ENCODE assay signal across 10 cellular contexts in genomic region chr5:139684881-139685749, GRCh38. TPM values are rescaled to one million over a fixed set of nuclear protein-coding genes. Genes with fewer than 3 reads are reported as not detected.
DNase-seq lines count a peak whose midpoint lies in the region; ATAC-seq, FAIRE-seq and TF ChIP-seq lines count a peak whose summit lies in the region.
"Had no signal": no experiment of that assay in that cellular context is flagged by ENCODE, and none has a peak within 500 bp of the region (broad histone marks: within the 10 kb centered on the region; RNA-seq: fewer than 3 reads in every experiment).

No MANE protein-coding gene starts in this region.

- TF ChIP-seq CTCF in astrocyte (IDR thresholded peaks at IDR 0.05; ENCODE audit: insufficient read depth, low read depth, low read length) (no peak), thoracic aorta (IDR thresholded peaks at IDR 0.05) (peak; percentile 29)

- no peak overlapping the region for H3K4me3 Mint-ChIP-seq in activated naive CD8-positive, alpha-beta T cell treated with anti-CD3 and anti-CD28 coated beads, Interleukin-2, amount 50 U/mL, for 24 hours
- H3K4me3 Mint-ChIP-seq in activated naive CD8-positive, alpha-beta T cell treated with anti-CD3 and anti-CD28 coated beads for 36 hours: no peak overlapping the region
- H3K4me3 Mint-ChIP-seq in astrocyte (ENCODE audit: unreplicated experiment) (peak overlapping the region; percentile 60), immature natural killer cell (no peak overlapping the region)
- H3K4me3 Mint-ChIP-seq: activated naive CD8-positive, alpha-beta T cell had no signal

- peaks cover 38% of the 10 kb centered on the region for H3K79me2 ChIP-seq in astrocyte (ENCODE audit: insufficient read depth, low read length)

- peaks cover 40% of the 10 kb centered on the region for H4K20me1 ChIP-seq in astrocyte (ENCODE audit: insufficient read depth, low read length)

- CTCF ChIA-PET in HEK293T (lab: Yijun Ruan, JAX): interaction anchor here (0.5 to 1.3 kb wide), 3 partner anchors 14 to 1301 kb away, joined by 3 to 5 read pairs (median 4); no protein-coding TSS in a partner anchor

- H3K9me3 Mint-ChIP-seq in activated naive CD8-positive, alpha-beta T cell treated with anti-CD3 and anti-CD28 coated beads, Interleukin-2, amount 50 U/mL, for 24 hours: no peaks in the 10 kb centered on the region
- no peaks in the 10 kb centered on the region for H3K9me3 Mint-ChIP-seq in activated naive CD8-positive, alpha-beta T cell treated with anti-CD3 and anti-CD28 coated beads for 36 hours
- no peaks in the 10 kb centered on the region for H3K9me3 Mint-ChIP-seq in astrocyte (ENCODE audit: unreplicated experiment)
- H3K9me3 Mint-ChIP-seq in immature natural killer cell: peaks cover 0 to 2% (median 0%) of the 10 kb centered on the region in 6 donors

- H3K27ac ChIP-seq in astrocyte (ENCODE audit: low read depth, low read length) (no peak overlapping the region), thoracic aorta (peak overlapping the region in 1 of 2 donors; percentile 43)

- FAIRE-seq in astrocyte (lab: Jason Lieb, UNC) (no peak), H54 (lab: Jason Lieb, UNC) (no peak)

- H3K4me2 ChIP-seq in astrocyte (ENCODE audit: low read length): no peak overlapping the region

- H3K36me3 Mint-ChIP-seq in activated naive CD8-positive, alpha-beta T cell treated with anti-CD3 and anti-CD28 coated beads, Interleukin-2, amount 50 U/mL, for 24 hours (ENCODE audit: low read depth): peaks cover 3% of the 10 kb centered on the region
- H3K36me3 Mint-ChIP-seq in activated naive CD8-positive, alpha-beta T cell treated with anti-CD3 and anti-CD28 coated beads for 36 hours: no peaks in the 10 kb centered on the region
- peaks cover 27% of the 10 kb centered on the region for H3K36me3 Mint-ChIP-seq in astrocyte (ENCODE audit: low read depth, unreplicated experiment)
- peaks cover 4 to 17% (median 8%) of the 10 kb centered on the region in 3 donors for H3K36me3 Mint-ChIP-seq in immature natural killer cell

- H3K4me1 ChIP-seq in astrocyte (ENCODE audit: insufficient read depth, low read length): peaks cover 55% of the 10 kb centered on the region
- peaks cover 14 to 49% of the 10 kb centered on the region in 2 donors for H3K4me1 ChIP-seq in thoracic aorta (ENCODE audit: control insufficient read depth in 1 of 2, low read depth in 2 of 2)

- H3K36me3 ChIP-seq in astrocyte (ENCODE audit: insufficient read depth, low read length) (peaks cover 5% of the 10 kb centered on the region), thoracic aorta (peaks cover 21% of the 10 kb centered on the region)

- peak overlapping the region; percentile 29 for H3K9ac ChIP-seq in astrocyte (ENCODE audit: low read length)

- POLR2A ChIA-PET in HEK293T (lab: Yijun Ruan, JAX): no interaction called here

- no peak overlapping the region for H3K27ac Mint-ChIP-seq in activated naive CD8-positive, alpha-beta T cell treated with anti-CD3 and anti-CD28 coated beads, Interleukin-2, amount 50 U/mL, for 24 hours
- no peak overlapping the region for H3K27ac Mint-ChIP-seq in activated naive CD8-positive, alpha-beta T cell treated with anti-CD3 and anti-CD28 coated beads for 36 hours
- H3K27ac Mint-ChIP-seq in astrocyte (ENCODE audit: unreplicated experiment) (no peak overlapping the region), immature natural killer cell (peak overlapping the region; percentile 12 to 93 (median 56))
- H3K27ac Mint-ChIP-seq: activated naive CD8-positive, alpha-beta T cell had no signal

- H3K4me1 Mint-ChIP-seq in activated naive CD8-positive, alpha-beta T cell treated with anti-CD3 and anti-CD28 coated beads, Interleukin-2, amount 50 U/mL, for 24 hours: peaks cover 31% of the 10 kb centered on the region
- peaks cover 8% of the 10 kb centered on the region for H3K4me1 Mint-ChIP-seq in activated naive CD8-positive, alpha-beta T cell treated with anti-CD3 and anti-CD28 coated beads for 36 hours
- peaks cover 43% of the 10 kb centered on the region for H3K4me1 Mint-ChIP-seq in astrocyte (ENCODE audit: low read depth, unreplicated experiment)
- H3K4me1 Mint-ChIP-seq in immature natural killer cell: peaks cover 52 to 66% of the 10 kb centered on the region in 2 donors

- H3K9me3 ChIP-seq in astrocyte (ENCODE audit: insufficient read depth, low read depth, low read length) (no peaks in the 10 kb centered on the region), thoracic aorta (no peaks in the 10 kb centered on the region)

- H3K27me3 Mint-ChIP-seq in activated naive CD8-positive, alpha-beta T cell treated with anti-CD3 and anti-CD28 coated beads, Interleukin-2, amount 50 U/mL, for 24 hours: no peaks in the 10 kb centered on the region
- H3K27me3 Mint-ChIP-seq in activated naive CD8-positive, alpha-beta T cell treated with anti-CD3 and anti-CD28 coated beads for 36 hours: no peaks in the 10 kb centered on the region
- H3K27me3 Mint-ChIP-seq in astrocyte (ENCODE audit: low read depth, unreplicated experiment): no peaks in the 10 kb centered on the region
- peaks cover 0 to 11% (median 0%) of the 10 kb centered on the region in 3 donors for H3K27me3 Mint-ChIP-seq in immature natural killer cell (ENCODE audit: low read depth in 3 of 3)
- H3K27me3 Mint-ChIP-seq: activated naive CD8-positive, alpha-beta T cell had no signal

- TF ChIP-seq POLR2A in H54 (IDR thresholded peaks at IDR 0.05; ENCODE audit: low read depth, low read length): no peak

- peak; percentile 13 for ATAC-seq in activated naive CD8-positive, alpha-beta T cell treated with anti-CD3 and anti-CD28 coated beads, Interleukin-2, amount 50 U/mL, for 24 hours
- ATAC-seq in thoracic aorta (ENCODE audit: insufficient number of reproducible peaks, low FRiP score, low read depth): no peak
- ATAC-seq in HG03432 (IDR thresholded peaks at IDR 0.05; ENCODE audit: unreplicated experiment): no peak
- ATAC-seq: activated CD4-positive, CD25-positive, alpha-beta regulatory T cell treated with anti-CD3 and anti-CD28 coated beads, Interleukin-2, amount 50 U/mL, for 24 hours had no signal

- no peak overlapping the region for H2AFZ ChIP-seq in astrocyte (ENCODE audit: low read depth, low read length)

- H3K4me3 ChIP-seq in astrocyte (ENCODE audit: insufficient read depth, low read depth, low read length) (no peak overlapping the region), thoracic aorta (no peak overlapping the region)

- DNase-seq in activated naive CD8-positive, alpha-beta T cell treated with anti-CD3 and anti-CD28 coated beads, Interleukin-2, amount 50 U/mL, for 24 hours: no peak
- DNase-seq in activated naive CD8-positive, alpha-beta T cell treated with anti-CD3 and anti-CD28 coated beads for 36 hours: no peak
- no peak for DNase-seq in astrocyte (ENCODE audit: low read depth)
- DNase-seq in immature natural killer cell: no peak
- no peak for DNase-seq in thoracic aorta (ENCODE audit: low spot score)
- DNase-seq in HEK293T (ENCODE audit: extremely low spot score): no peak
- no peak for DNase-seq in H54 (ENCODE audit: insufficient read length, low spot score)

- H3K27me3 ChIP-seq in astrocyte (ENCODE audit: insufficient read depth, low read length) (no peaks in the 10 kb centered on the region), thoracic aorta (replicated peaks; ENCODE audit: insufficient read depth) (no peaks in the 10 kb centered on the region)

TF ChIP-seq in HEK293T, 16 proteins besides CTCF, POLR2A, EP300 and RAD21:
- TF ChIP-seq L3MBTL2 (conservative IDR thresholded peaks at IDR 0.05): no peak
- no peak for TF ChIP-seq FOXA1 (IDR thresholded peaks at IDR 0.05)
- TF ChIP-seq PKNOX1 (IDR thresholded peaks at IDR 0.05): no peak
- TF ChIP-seq SP1 (IDR thresholded peaks at IDR 0.05): no peak
- no peak for TF ChIP-seq NFRKB (IDR thresholded peaks at IDR 0.05)
- TF ChIP-seq ELF4 (IDR thresholded peaks at IDR 0.05): no peak
- no peak for TF ChIP-seq LEF1 (IDR thresholded peaks at IDR 0.05; ENCODE audit: borderline replicate concordance)
- TF ChIP-seq BHLHE40 (IDR thresholded peaks at IDR 0.05; ENCODE audit: borderline replicate concordance): no peak
- no peak for TF ChIP-seq SUZ12 (IDR thresholded peaks at IDR 0.05)
- no peak for TF ChIP-seq HDGF (IDR thresholded peaks at IDR 0.05; ENCODE audit: borderline replicate concordance)
- TF ChIP-seq CTBP1 (IDR thresholded peaks at IDR 0.05; ENCODE audit: borderline replicate concordance): no peak
- no peak for TF ChIP-seq FOXK2 (IDR thresholded peaks at IDR 0.05)
- no peak for TF ChIP-seq ARNT (IDR thresholded peaks at IDR 0.05)
- TF ChIP-seq FOXM1 (IDR thresholded peaks at IDR 0.05; ENCODE audit: borderline replicate concordance): no peak

RNA-seq across cellular contexts. Expression of gene CXXC5, which starts 37.0 kb away (rescaled TPM):
- total RNA-seq in activated naive CD8-positive, alpha-beta T cell treated with anti-CD3 and anti-CD28 coated beads for 36 hours: 1 to 10 TPM; 1.3 to 2.0 TPM
- total RNA-seq in astrocyte: 151 and 185 TPM in 2 replicates
- polyA plus RNA-seq in immature natural killer cell: 100 to 1,000 TPM; 339 to 410 (median 385) TPM
- 10 to 100 TPM; 58.5 to 62.5 TPM for total RNA-seq in thoracic aorta

Comparison
In these comparisons a context has a peak if more than half of its experiments do, and no peak if none do; other contexts are left out.
1. H3K27ac Mint-ChIP-seq: peak in immature natural killer cell (6 of 6); none in activated naive CD8-positive, alpha-beta T cell treated with anti-CD3 and anti-CD28 coated beads, Interleukin-2, amount 50 U/mL, for 24 hours (single experiment), activated naive CD8-positive, alpha-beta T cell treated with anti-CD3 and anti-CD28 coated beads for 36 hours (single experiment) and astrocyte (single experiment).
2. RNA of gene CXXC5, which starts 37.0 kb away (total RNA-seq): 151 to 185 TPM in astrocyte and 58.5 to 62.5 TPM in thoracic aorta; 1.3 to 2.0 TPM in activated naive CD8-positive, alpha-beta T cell treated with anti-CD3 and anti-CD28 coated beads for 36 hours; every median in the first group is over 10 times any median in the second.